1 cellular context compared by ENCODE assay signal in genomic region chr20:53594068-53595017, GRCh38.
TF ChIP-seq lines count a peak whose summit lies in the region.

No MANE protein-coding gene starts in this region.

TF ChIP-seq in K562, 482 proteins besides CTCF, POLR2A, EP300 and RAD21 (continued from another document and continues in another):
- TF ChIP-seq, protein P1, sequence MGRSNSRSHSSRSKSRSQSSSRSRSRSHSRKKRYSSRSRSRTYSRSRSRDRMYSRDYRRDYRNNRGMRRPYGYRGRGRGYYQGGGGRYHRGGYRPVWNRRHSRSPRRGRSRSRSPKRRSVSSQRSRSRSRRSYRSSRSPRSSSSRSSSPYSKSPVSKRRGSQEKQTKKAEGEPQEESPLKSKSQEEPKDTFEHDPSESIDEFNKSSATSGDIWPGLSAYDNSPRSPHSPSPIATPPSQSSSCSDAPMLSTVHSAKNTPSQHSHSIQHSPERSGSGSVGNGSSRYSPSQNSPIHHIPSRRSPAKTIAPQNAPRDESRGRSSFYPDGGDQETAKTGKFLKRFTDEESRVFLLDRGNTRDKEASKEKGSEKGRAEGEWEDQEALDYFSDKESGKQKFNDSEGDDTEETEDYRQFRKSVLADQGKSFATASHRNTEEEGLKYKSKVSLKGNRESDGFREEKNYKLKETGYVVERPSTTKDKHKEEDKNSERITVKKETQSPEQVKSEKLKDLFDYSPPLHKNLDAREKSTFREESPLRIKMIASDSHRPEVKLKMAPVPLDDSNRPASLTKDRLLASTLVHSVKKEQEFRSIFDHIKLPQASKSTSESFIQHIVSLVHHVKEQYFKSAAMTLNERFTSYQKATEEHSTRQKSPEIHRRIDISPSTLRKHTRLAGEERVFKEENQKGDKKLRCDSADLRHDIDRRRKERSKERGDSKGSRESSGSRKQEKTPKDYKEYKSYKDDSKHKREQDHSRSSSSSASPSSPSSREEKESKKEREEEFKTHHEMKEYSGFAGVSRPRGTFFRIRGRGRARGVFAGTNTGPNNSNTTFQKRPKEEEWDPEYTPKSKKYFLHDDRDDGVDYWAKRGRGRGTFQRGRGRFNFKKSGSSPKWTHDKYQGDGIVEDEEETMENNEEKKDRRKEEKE (IDR thresholded peaks at IDR 0.05; ENCODE audit: borderline replicate concordance in 1 of 2, control insufficient read depth in 1 of 2, low read depth in 2 of 2, low read length in 1 of 2), result no peak
- TF ChIP-seq TSC22D4 (tag; IDR thresholded peaks at IDR 0.05) (no peak), ZNF384 (IDR thresholded peaks at IDR 0.05; ENCODE audit: low read depth, low read length) (peak; percentile 72; the same call in 1 of the 2 replicates), ZNF354B (CRISPR knock-in tag; IDR thresholded peaks at IDR 0.05) (no peak), HOMEZ (CRISPR knock-in tag; IDR thresholded peaks at IDR 0.05) (no peak), RERE (CRISPR knock-in tag; IDR thresholded peaks at IDR 0.05; ENCODE audit: borderline replicate concordance) (no peak), CBX2 (IDR thresholded peaks at IDR 0.05; ENCODE audit: insufficient read depth, low read length, poor library complexity, severe bottlenecking) (no peak), ZNF23 (CRISPR knock-in tag; IDR thresholded peaks at IDR 0.05) (no peak), NBN (IDR thresholded peaks at IDR 0.05; ENCODE audit: low read depth) (no peak), ZNF445 (CRISPR knock-in tag; IDR thresholded peaks at IDR 0.05; ENCODE audit: low read depth) (no peak), HSF4 (CRISPR knock-in tag; IDR thresholded peaks at IDR 0.05; ENCODE audit: borderline replicate concordance) (no peak), EGR1 (conservative IDR thresholded peaks at IDR 0.05) (peak; percentile 68), KDM1A (IDR thresholded peaks at IDR 0.05) (no peak), TRIM24 (IDR thresholded peaks at IDR 0.05) (no peak), NR2C1 (IDR thresholded peaks at IDR 0.05) (no peak), NR2C1 (tag; IDR thresholded peaks at IDR 0.05) (no peak), RB1 (IDR thresholded peaks at IDR 0.05; ENCODE audit: low read depth) (peak; percentile 83), ZFP30 (CRISPR knock-in tag; IDR thresholded peaks at IDR 0.05; ENCODE audit: borderline replicate concordance) (no peak), ZNF766 (CRISPR knock-in tag; conservative IDR thresholded peaks at IDR 0.05) (peak; percentile 83), NFE2 (IDR thresholded peaks at IDR 0.05; ENCODE audit: low read depth) (no peak), HDAC1 (IDR thresholded peaks at IDR 0.05) (peak in 1 of 2 experiments; percentile 46; a peak in 1 of 4 replicates), MCM7 (IDR thresholded peaks at IDR 0.05) (no peak), ZBTB49 (CRISPR knock-in tag; IDR thresholded peaks at IDR 0.05; ENCODE audit: borderline replicate concordance) (no peak), U2AF1 (optimal IDR thresholded peaks at IDR 0.05; ENCODE audit: low read depth, low read length) (no peak), VEZF1 (CRISPR knock-in tag; IDR thresholded peaks at IDR 0.05) (peak; percentile 97), CCNT2 (IDR thresholded peaks at IDR 0.05; ENCODE audit: borderline replicate concordance, extremely low read depth, insufficient read length, low read depth, low read length) (peak; percentile 19), ZC3H4 (CRISPR knock-in tag; IDR thresholded peaks at IDR 0.05; ENCODE audit: borderline replicate concordance) (no peak), TBL1XR1 (IDR thresholded peaks at IDR 0.05; ENCODE audit: low read length in 2 of 2) (no peak), USF1 (CRISPR knock-in tag; IDR thresholded peaks at IDR 0.05) (peak; percentile 73), SRSF1 (IDR thresholded peaks at IDR 0.05; ENCODE audit: low read depth, low read length) (no peak), MXI1 (IDR thresholded peaks at IDR 0.05; ENCODE audit: low read depth, low read length) (no peak)
- TF ChIP-seq, protein P2, sequence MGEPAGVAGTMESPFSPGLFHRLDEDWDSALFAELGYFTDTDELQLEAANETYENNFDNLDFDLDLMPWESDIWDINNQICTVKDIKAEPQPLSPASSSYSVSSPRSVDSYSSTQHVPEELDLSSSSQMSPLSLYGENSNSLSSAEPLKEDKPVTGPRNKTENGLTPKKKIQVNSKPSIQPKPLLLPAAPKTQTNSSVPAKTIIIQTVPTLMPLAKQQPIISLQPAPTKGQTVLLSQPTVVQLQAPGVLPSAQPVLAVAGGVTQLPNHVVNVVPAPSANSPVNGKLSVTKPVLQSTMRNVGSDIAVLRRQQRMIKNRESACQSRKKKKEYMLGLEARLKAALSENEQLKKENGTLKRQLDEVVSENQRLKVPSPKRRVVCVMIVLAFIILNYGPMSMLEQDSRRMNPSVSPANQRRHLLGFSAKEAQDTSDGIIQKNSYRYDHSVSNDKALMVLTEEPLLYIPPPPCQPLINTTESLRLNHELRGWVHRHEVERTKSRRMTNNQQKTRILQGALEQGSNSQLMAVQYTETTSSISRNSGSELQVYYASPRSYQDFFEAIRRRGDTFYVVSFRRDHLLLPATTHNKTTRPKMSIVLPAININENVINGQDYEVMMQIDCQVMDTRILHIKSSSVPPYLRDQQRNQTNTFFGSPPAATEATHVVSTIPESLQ (CRISPR knock-in tag; IDR thresholded peaks at IDR 0.05), result no peak
- TF ChIP-seq, protein P3, sequence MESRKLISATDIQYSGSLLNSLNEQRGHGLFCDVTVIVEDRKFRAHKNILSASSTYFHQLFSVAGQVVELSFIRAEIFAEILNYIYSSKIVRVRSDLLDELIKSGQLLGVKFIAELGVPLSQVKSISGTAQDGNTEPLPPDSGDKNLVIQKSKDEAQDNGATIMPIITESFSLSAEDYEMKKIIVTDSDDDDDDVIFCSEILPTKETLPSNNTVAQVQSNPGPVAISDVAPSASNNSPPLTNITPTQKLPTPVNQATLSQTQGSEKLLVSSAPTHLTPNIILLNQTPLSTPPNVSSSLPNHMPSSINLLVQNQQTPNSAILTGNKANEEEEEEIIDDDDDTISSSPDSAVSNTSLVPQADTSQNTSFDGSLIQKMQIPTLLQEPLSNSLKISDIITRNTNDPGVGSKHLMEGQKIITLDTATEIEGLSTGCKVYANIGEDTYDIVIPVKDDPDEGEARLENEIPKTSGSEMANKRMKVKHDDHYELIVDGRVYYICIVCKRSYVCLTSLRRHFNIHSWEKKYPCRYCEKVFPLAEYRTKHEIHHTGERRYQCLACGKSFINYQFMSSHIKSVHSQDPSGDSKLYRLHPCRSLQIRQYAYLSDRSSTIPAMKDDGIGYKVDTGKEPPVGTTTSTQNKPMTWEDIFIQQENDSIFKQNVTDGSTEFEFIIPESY (CRISPR knock-in tag; IDR thresholded peaks at IDR 0.05), result 0 out of 2 replicates have a peak, but pooled peaks have one; percentile 23
